Comparison of ENCODE assay signal across 7 cellular contexts in the genomic region with DNA sequence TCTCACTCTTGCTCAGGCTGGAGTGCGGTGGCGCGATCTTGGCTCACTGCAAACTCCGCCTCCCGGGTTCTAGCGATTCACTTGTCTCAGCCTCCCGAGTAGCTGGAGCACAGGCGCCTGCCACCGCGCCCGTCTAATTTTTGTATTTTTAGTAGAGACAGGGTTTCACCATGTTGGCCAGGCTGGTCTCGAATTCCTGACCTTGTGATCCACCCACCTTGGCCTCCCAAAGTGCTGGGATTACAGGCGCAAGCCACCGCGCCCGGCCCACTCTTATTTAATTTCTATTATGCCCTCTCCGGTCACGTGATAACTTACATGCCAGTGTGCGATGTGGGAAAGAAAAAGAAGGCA. TPM values are rescaled to one million over a fixed set of nuclear protein-coding genes. Genes with fewer than 3 reads are reported as not detected.
DNase-seq lines count a peak whose midpoint lies in the region; ATAC-seq, FAIRE-seq and TF ChIP-seq lines count a peak whose summit lies in the region.
"Not testable (repeated sequence)": the region's sequence is repeated elsewhere in the genome, so short reads cannot be mapped to it uniquely, and the experiment has no call there.

No MANE protein-coding gene starts in this region.

- peaks cover 44% of the 10 kb centered on the region for H3F3A ChIP-seq in smooth muscle cell (ENCODE audit: low read depth)

- H3K4me1 Mint-ChIP-seq in Caco-2 (ENCODE audit: low read depth, unreplicated experiment) (peaks cover 18% of the 10 kb centered on the region), T-helper 17 cell (peaks cover 34% of the 10 kb centered on the region), astrocyte (ENCODE audit: low read depth, unreplicated experiment) (peaks cover 56% of the 10 kb centered on the region), osteocyte (ENCODE audit: unreplicated experiment) (peaks cover 66% of the 10 kb centered on the region)

- not testable (repeated sequence) for H3K9me3 ChIP-seq in Caco-2; T-helper 17 cell (ENCODE audit: control insufficient read depth, low read length, poor library complexity, severe bottlenecking); astrocyte (ENCODE audit: insufficient read depth, low read depth, low read length); endothelial cell of umbilical vein (replicated peaks; ENCODE audit: control insufficient read depth, insufficient read depth, low read length); smooth muscle cell (replicated peaks; ENCODE audit: low read depth)

- not testable (repeated sequence) for H3K27ac ChIP-seq in astrocyte (ENCODE audit: low read depth, low read length)
- peak overlapping the region; percentile 44 for H3K27ac ChIP-seq in endothelial cell of umbilical vein (ENCODE audit: insufficient read depth, low read depth, low read length)
- H3K27ac ChIP-seq in smooth muscle cell (ENCODE audit: low read depth): peak overlapping the region; percentile 94

- not testable (repeated sequence) for H3K4me3 ChIP-seq in Caco-2 (ENCODE audit: low read depth, low read length); astrocyte (ENCODE audit: insufficient read depth, low read depth, low read length); smooth muscle cell
- peak overlapping the region in 1 of 3 experiments; percentile 19 for H3K4me3 ChIP-seq in endothelial cell of umbilical vein (replicated peaks in 1 of 3; ENCODE audit: insufficient read depth in 1 of 3, low read depth in 1 of 3, low read length in 3 of 3)

- not testable (repeated sequence) for ATAC-seq in T-helper 17 cell

- CTCF ChIA-PET in Caco-2 (lab: Charles Lee): interaction anchor here (0.7 kb wide), 1 partner anchor 23 kb away, joined by 3 read pairs; no protein-coding TSS in a partner anchor
- CTCF ChIA-PET in endothelial cell of umbilical vein (lab: Charles Lee): interaction anchor here (1.4 kb wide), 1 partner anchor 30 kb away, joined by 3 read pairs; no protein-coding TSS in a partner anchor

- peak overlapping the region; percentile 65 for H3K27ac Mint-ChIP-seq in Caco-2 (ENCODE audit: unreplicated experiment)
- peak overlapping the region; percentile 39 for H3K27ac Mint-ChIP-seq in T-helper 17 cell
- H3K27ac Mint-ChIP-seq in astrocyte (ENCODE audit: unreplicated experiment): peak overlapping the region; percentile 42
- peak overlapping the region; percentile 92 for H3K27ac Mint-ChIP-seq in osteocyte (ENCODE audit: unreplicated experiment)

- intact Hi-C loops in Caco-2 (cut with micrococcal nuclease; ENCODE audit: unreplicated experiment): loop anchor here (2.0 kb wide), 1 partner anchor 19 kb away; no protein-coding TSS in a partner anchor
- intact Hi-C loops in endothelial cell of umbilical vein (cut with micrococcal nuclease): not testable (repeated sequence)

- H3K79me2 ChIP-seq in astrocyte (ENCODE audit: insufficient read depth, low read length): peaks cover 74% of the 10 kb centered on the region
- peaks cover 71% of the 10 kb centered on the region for H3K79me2 ChIP-seq in endothelial cell of umbilical vein (ENCODE audit: control insufficient read depth, insufficient read depth, low read length)
- peaks cover 79% of the 10 kb centered on the region for H3K79me2 ChIP-seq in smooth muscle cell (ENCODE audit: low read depth)

- H3K36me3 Mint-ChIP-seq in Caco-2 (ENCODE audit: insufficient read depth, unreplicated experiment) (peaks cover 16% of the 10 kb centered on the region), astrocyte (ENCODE audit: low read depth, unreplicated experiment) (peaks cover 22% of the 10 kb centered on the region)
- H3K36me3 Mint-ChIP-seq in T-helper 17 cell (ENCODE audit: low read depth); osteocyte (ENCODE audit: unreplicated experiment): not testable (repeated sequence)

- not testable (repeated sequence) for FAIRE-seq in astrocyte (lab: Jason Lieb, UNC); endothelial cell of umbilical vein (lab: Jason Lieb, UNC)

- not testable (repeated sequence) for H3K4me3 Mint-ChIP-seq in Caco-2 (ENCODE audit: unreplicated experiment); T-helper 17 cell; astrocyte (ENCODE audit: unreplicated experiment); osteocyte (ENCODE audit: unreplicated experiment)

- TF ChIP-seq POLR2A in endothelial cell of umbilical vein (IDR thresholded peaks at IDR 0.05; ENCODE audit: low read depth, low read length): not testable (repeated sequence)

- POLR2A ChIA-PET in Caco-2 (lab: Charles Lee): not testable (repeated sequence)
- POLR2A ChIA-PET in endothelial cell of umbilical vein (lab: Charles Lee): interaction anchor here (0.7 to 1.3 kb wide), 2 partner anchors 31 to 49 kb away, joined by 3 read pairs; no protein-coding TSS in a partner anchor

- WGBS in smooth muscle cell (ENCODE audit: low lambda C conversion rate): 98% methylated on average over 19 of the region's 19 CpGs

- not testable (repeated sequence) for H3K4me2 ChIP-seq in astrocyte (ENCODE audit: low read length); smooth muscle cell
- H3K4me2 ChIP-seq in endothelial cell of umbilical vein (ENCODE audit: insufficient read depth, low read length): peak overlapping the region; percentile 37

- H3K4me1 ChIP-seq in Caco-2 (peaks cover 30% of the 10 kb centered on the region), astrocyte (ENCODE audit: insufficient read depth, low read length) (peaks cover 19% of the 10 kb centered on the region), endothelial cell of umbilical vein (ENCODE audit: control insufficient read depth, extremely low read depth, insufficient read depth, low read length) (peaks cover 71% of the 10 kb centered on the region), smooth muscle cell (ENCODE audit: low read depth) (peaks cover 35% of the 10 kb centered on the region)

- dilution Hi-C loops in endothelial cell of umbilical vein (cut with MboI; ENCODE audit: extremely low pct_ligation_motif_present, low sequenced_read_pairs): not testable (repeated sequence)

- not testable (repeated sequence) for H2AFZ ChIP-seq in astrocyte (ENCODE audit: low read depth, low read length); endothelial cell of umbilical vein (ENCODE audit: low read depth, low read length); smooth muscle cell (ENCODE audit: low read depth)

- not testable (repeated sequence) for H3K27me3 ChIP-seq in Caco-2 (replicated peaks; ENCODE audit: control insufficient read depth, insufficient read depth, low read length); astrocyte (ENCODE audit: insufficient read depth, low read length); endothelial cell of umbilical vein (ENCODE audit: control insufficient read depth in 2 of 2, insufficient read depth in 2 of 2, low read length in 2 of 2); smooth muscle cell (ENCODE audit: low read depth)

- H4K20me1 ChIP-seq in astrocyte (ENCODE audit: insufficient read depth, low read length): peaks cover 50% of the 10 kb centered on the region
- not testable (repeated sequence) for H4K20me1 ChIP-seq in endothelial cell of umbilical vein (replicated peaks; ENCODE audit: control insufficient read depth, extremely low read depth, insufficient read depth, low read length); smooth muscle cell (ENCODE audit: low read depth)

- not testable (repeated sequence) for DNase-seq in Caco-2; T-helper 17 cell; astrocyte (ENCODE audit: low read depth); endothelial cell of umbilical vein (ENCODE audit: low read depth, low spot score); osteocyte (ENCODE audit: extremely low spot score, unreplicated experiment); smooth muscle cell (lab: John Stamatoyannopoulos, UW; ENCODE audit: unreplicated experiment)
- peak; percentile 64 for DNase-seq in NCI-H2227 treated with DMSO at 0.1 percent for 48 hours (lab: John Stamatoyannopoulos, UW)

- H3K36me3 ChIP-seq in Caco-2 (ENCODE audit: control insufficient read depth, insufficient read depth, low read length); astrocyte (ENCODE audit: insufficient read depth, low read length); endothelial cell of umbilical vein (ENCODE audit: control insufficient read depth in 2 of 2, extremely low read depth in 1 of 2, insufficient read depth in 2 of 2, low read length in 2 of 2); smooth muscle cell (ENCODE audit: low read depth): not testable (repeated sequence)

- not testable (repeated sequence) for H3K9ac ChIP-seq in astrocyte (ENCODE audit: low read length)
- H3K9ac ChIP-seq in endothelial cell of umbilical vein (replicated peaks; ENCODE audit: extremely low read depth, insufficient read depth, low read length) (peak overlapping the region; percentile 11), smooth muscle cell (ENCODE audit: low read depth) (peak overlapping the region; percentile 73)

- not testable (repeated sequence) for BruUV-seq in Caco-2 (replicated peaks; lab: Mats Ljungman, UMichigan); endothelial cell of umbilical vein (replicated peaks; lab: Mats Ljungman, UMichigan)

- not testable (repeated sequence) for H3K27me3 Mint-ChIP-seq in Caco-2 (ENCODE audit: insufficient read depth, unreplicated experiment); T-helper 17 cell; astrocyte (ENCODE audit: low read depth, unreplicated experiment); osteocyte (ENCODE audit: unreplicated experiment)

- not testable (repeated sequence) for H3K9me1 ChIP-seq in endothelial cell of umbilical vein (replicated peaks; ENCODE audit: control insufficient read depth, extremely low read depth, insufficient read depth, low read length)

- not testable (repeated sequence) for TF ChIP-seq CTCF in Caco-2 (IDR thresholded peaks at IDR 0.05; ENCODE audit: insufficient read depth in 1 of 2, low read depth in 1 of 2, low read length in 1 of 2, severe bottlenecking in 1 of 2, unreplicated experiment in 1 of 2); astrocyte (IDR thresholded peaks at IDR 0.05; ENCODE audit: insufficient read depth, low read depth, low read length); endothelial cell of umbilical vein (IDR thresholded peaks at IDR 0.05; ENCODE audit: extremely low read depth in 1 of 2, insufficient read depth in 1 of 2, low read depth in 1 of 2, low read length in 2 of 2); osteocyte (IDR thresholded peaks at IDR 0.05); smooth muscle cell (IDR thresholded peaks at IDR 0.05; ENCODE audit: borderline replicate concordance, insufficient read depth, poor library complexity, severe bottlenecking)

- H3K9me3 Mint-ChIP-seq in Caco-2 (ENCODE audit: unreplicated experiment); astrocyte (ENCODE audit: unreplicated experiment); osteocyte (ENCODE audit: unreplicated experiment): not testable (repeated sequence)

RNA-seq across cellular contexts. Expression of gene SAMD4A, which starts 57.1 kb away (rescaled TPM):
- total RNA-seq in Caco-2 (2022): 60.4 and 60.8 TPM in 2 replicates
- total RNA-seq in T-helper 17 cell: 1 to 10 TPM; 6.5 to 6.9 TPM
- total RNA-seq in astrocyte: 68.2 and 69.0 TPM in 2 replicates
- total RNA-seq in endothelial cell of umbilical vein: 88.8 and 95.3 TPM in 2 replicates
- 31.8 and 37.7 TPM in 2 replicates for polyA plus RNA-seq in endothelial cell of umbilical vein
- 27.5 and 30.5 TPM in 2 replicates for polyA plus RNA-seq in endothelial cell of umbilical vein (2011; cell fraction: cytosol; rRNA removed)
- 108 and 143 TPM in 2 replicates for polyA plus RNA-seq in endothelial cell of umbilical vein (2011; cell fraction: nucleus; rRNA removed)
- polyA plus RNA-seq in endothelial cell of umbilical vein (2012): 48.8 and 52.8 TPM in 2 replicates
- 164 and 178 TPM in 2 replicates for polyA minus RNA-seq in endothelial cell of umbilical vein
- polyA minus RNA-seq in endothelial cell of umbilical vein (2011; cell fraction: cytosol; rRNA and poly(A)+ RNA removed): 1.9 TPM
- 249 and 262 TPM in 2 replicates for polyA minus RNA-seq in endothelial cell of umbilical vein (2011; cell fraction: nucleus; rRNA and poly(A)+ RNA removed)
- 36.5 and 39.1 TPM in 2 replicates for total RNA-seq in osteocyte
- total RNA-seq in smooth muscle cell: 36.7 and 52.3 TPM in 2 replicates
- 9.2 and 17.6 TPM in 2 replicates for polyA plus RNA-seq in smooth muscle cell

Comparison
In these comparisons a context has a peak if more than half of its experiments do, and no peak if none do; other contexts are left out.
1. H3K27ac Mint-ChIP-seq: peak in every context shown above with its lines; median percentile 92 in osteocyte; 65 in Caco-2; 42 in astrocyte; 39 in T-helper 17 cell.